ENCODE assay signal across 8 cellular contexts in the genomic region with DNA sequence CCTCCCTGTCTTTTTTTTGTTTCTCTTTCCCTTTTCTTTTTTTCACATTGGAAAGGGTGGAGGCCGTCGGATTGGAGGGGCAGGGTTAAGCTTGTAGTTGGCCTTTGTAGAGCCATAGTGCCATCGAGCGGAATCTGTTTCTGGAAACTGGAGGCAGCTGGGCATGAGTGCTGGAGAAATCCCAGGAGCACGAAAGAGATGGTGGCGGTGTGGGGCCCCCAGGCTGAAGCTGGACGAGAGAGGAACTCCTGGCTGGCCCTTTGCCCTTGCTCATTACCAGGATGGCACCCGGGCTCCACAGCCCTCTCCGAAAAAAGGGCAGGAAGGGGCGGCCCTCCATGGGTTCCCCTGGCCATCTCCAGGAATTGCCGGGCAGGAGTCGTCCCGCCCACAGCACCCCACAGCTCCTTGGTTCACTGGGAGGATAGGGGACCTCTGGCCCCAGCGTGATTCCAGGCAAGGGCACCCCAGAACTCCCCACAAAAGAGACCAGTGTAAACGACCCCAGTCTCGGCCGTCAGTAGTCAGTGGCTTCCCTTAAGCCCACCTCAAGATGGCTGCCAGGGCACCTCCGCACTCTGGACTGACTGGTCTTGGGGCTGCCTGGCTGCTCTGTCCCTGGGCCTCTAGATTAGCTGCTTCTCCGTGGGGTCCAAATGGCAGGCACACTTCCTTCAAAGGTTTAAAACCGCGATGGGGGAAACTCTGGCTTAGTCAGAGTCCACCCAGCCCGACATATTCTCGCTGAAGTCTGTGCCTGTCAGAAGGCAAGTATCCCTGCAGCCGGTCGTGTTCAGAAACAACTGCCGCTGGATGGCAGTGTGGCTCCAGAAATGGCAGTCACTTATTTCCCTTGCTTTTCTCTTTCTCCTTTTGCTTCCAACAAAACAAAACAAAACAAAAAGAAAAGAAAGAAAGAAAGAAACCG.
A peak's percentile ranks its signal among the peaks of the same experiment; 100 is the strongest.
DNase-seq lines count a peak whose midpoint lies in the region; ATAC-seq and TF ChIP-seq lines count a peak whose summit lies in the region.

No MANE protein-coding gene starts in this region.

- ATAC-seq in stimulated activated naive CD8-positive, alpha-beta T cell treated with anti-CD3 and anti-CD28 coated beads, Interleukin-15, Interleukin-2, amounts not matched to agents 100 U/mL and 50 U/mL, for 24 hours = peak; percentile 41
- ATAC-seq in HG02623 (IDR thresholded peaks at IDR 0.05; ENCODE audit: unreplicated experiment) = no peak

- H3K9me3 ChIP-seq in endodermal cell (ENCODE audit: control insufficient read depth, low read length) = no peaks in the 10 kb centered on the region

- H3K9me3 Mint-ChIP-seq in endodermal cell = peaks cover 68% of the 10 kb centered on the region

- TF ChIP-seq CTCF in endodermal cell (conservative IDR thresholded peaks at IDR 0.05) = peak; percentile 72

- H3K27me3 Mint-ChIP-seq in endodermal cell (ENCODE audit: insufficient read depth) = no peaks in the 10 kb centered on the region

- no peak overlapping the region for H3K9ac ChIP-seq in endodermal cell (ENCODE audit: extremely low read depth, low read length, poor library complexity, severe bottlenecking)

- WGBS in endodermal cell (ENCODE audit: insufficient coverage in 1 of 2, insufficient read length in 1 of 2), 2 experiments = 49 to 71% methylated on average over 3 to 26 of the region's 27 CpGs

- H3K36me3 ChIP-seq in endodermal cell (ENCODE audit: control insufficient read depth, insufficient read depth, low read length) = no peaks in the 10 kb centered on the region

- H3K4me3 ChIP-seq in endodermal cell (ENCODE audit: low read length) = no peak overlapping the region

- H3K27ac Mint-ChIP-seq in endodermal cell = peak overlapping the region; percentile 74

- no peak overlapping the region for H3K27ac ChIP-seq in endodermal cell (ENCODE audit: low read depth, low read length)

- H3K4me3 Mint-ChIP-seq in endodermal cell = no peak overlapping the region

- H3K36me3 Mint-ChIP-seq in endodermal cell (ENCODE audit: low read depth) = peaks cover 18% of the 10 kb centered on the region

- no peaks in the 10 kb centered on the region for H3K27me3 ChIP-seq in endodermal cell (ENCODE audit: control insufficient read depth, insufficient read depth, low read length, poor library complexity, severe bottlenecking)

- DNase-seq in NK-92 treated with Interleukin-12 subunit alpha and Interleukin-12 subunit beta, amount 100 ng/mL, for 24 hours (lab: John Stamatoyannopoulos, UW) = peak; percentile 1
- DNase-seq in NK-92 (lab: John Stamatoyannopoulos, UW; ENCODE audit: unreplicated experiment) = no peak
- DNase-seq in NCI-H345 (lab: John Stamatoyannopoulos, UW) = peak; percentile 69
- peak; percentile 79 for DNase-seq in activated CD8-positive, alpha-beta memory T cell treated with anti-CD3 and anti-CD28 coated beads, Interleukin-2, amount 50 U/mL, for 4 hours
- peak; percentile 89 for DNase-seq in endodermal cell
- DNase-seq in mucosa of gallbladder (ENCODE audit: low spot score) = peak; percentile 84
- peak; percentile 36 for DNase-seq in stimulated activated naive CD8-positive, alpha-beta T cell treated with anti-CD3 and anti-CD28 coated beads, Interleukin-15, Interleukin-2, amounts not matched to agents 100 U/mL and 50 U/mL, for 24 hours

- H3K4me1 Mint-ChIP-seq in endodermal cell = peaks cover 15% of the 10 kb centered on the region

- H3K4me1 ChIP-seq in endodermal cell (ENCODE audit: control insufficient read depth, insufficient read depth, low read length) = no peaks in the 10 kb centered on the region
